ENCODE assay signal across 1 cellular context in genomic region chr17:9123594-9124553, GRCh38.
A peak's percentile ranks its signal among the peaks of the same experiment; 100 is the strongest.
TF ChIP-seq lines count a peak whose summit lies in the region.

No MANE protein-coding gene starts in this region.

TF ChIP-seq in HEK293, 187 proteins besides CTCF, POLR2A, EP300 and RAD21:
- TF ChIP-seq ZNF16 (tag by site-specific recombination; IDR thresholded peaks at IDR 0.05; ENCODE audit: low read depth): no peak
- TF ChIP-seq ZBTB44 (tag by site-specific recombination; IDR thresholded peaks at IDR 0.05): no peak
- TF ChIP-seq ZNF629 (tag by site-specific recombination; IDR thresholded peaks at IDR 0.05): no peak
- TF ChIP-seq PRDM1 (tag by site-specific recombination; IDR thresholded peaks at IDR 0.05): 0 out of 2 replicates have a peak, but pooled peaks have one; percentile 31
